14 cellular contexts compared by ENCODE assay signal in genomic region chr13:44068169-44068568, GRCh38.
DNase-seq lines count a peak whose midpoint lies in the region; ATAC-seq and TF ChIP-seq lines count a peak whose summit lies in the region.
"Had no signal": no experiment of that assay in that cellular context is flagged by ENCODE, and none has a peak within 500 bp of the region (broad histone marks: within the 10 kb centered on the region; RNA-seq: fewer than 3 reads in every experiment).

No MANE protein-coding gene starts in this region.

- WGBS in SK-N-SH (ENCODE audit: low lambda C conversion rate), result 65% methylated on average over 3 of the region's 3 CpGs
- 80% methylated on average over 3 of the region's 3 CpGs for WGBS in right lobe of liver (ENCODE audit: insufficient coverage, low coverage, low lambda C conversion rate, missing lambda C conversion rate)

- POLR2A ChIA-PET in SK-N-SH (lab: Yijun Ruan, JAX), result no interaction called here

- H3K27me3 Mint-ChIP-seq in activated T-helper 2 cell treated with anti-CD3 and anti-CD28 coated beads, Interferon-gamma antibody, Interleukin-2, Interleukin-4, amounts not matched to agents 10 μg/mL and 5 μg/mL and 100 μg/mL, durations not matched to agents 14 hours and 24 hours and 36 hours (ENCODE audit: low read depth), result peaks cover 2% of the 10 kb centered on the region

- DNase-seq in EH (ENCODE audit: low read depth) (peak; percentile 73), SK-N-SH (no peak), fibroblast of peridontal ligament (ENCODE audit: extremely low read depth) (peak; percentile 33), pulmonary artery endothelial cell (ENCODE audit: low read depth, low spot score) (peak; percentile 27), right lobe of liver (no peak), hippocampal formation (lab: John Stamatoyannopoulos, UW) (no peak)
- no peak for DNase-seq in activated T-helper 2 cell treated with anti-CD3 and anti-CD28 coated beads, Interferon-gamma antibody, Interleukin-2, Interleukin-4, amounts not matched to agents 10 μg/mL and 5 μg/mL and 100 μg/mL, durations not matched to agents 14 hours and 24 hours and 36 hours (ENCODE audit: low spot score)
- DNase-seq: activated CD8-positive, alpha-beta memory T cell treated with anti-CD3 and anti-CD28 coated beads, Interleukin-2, amount 50 U/mL, for 48 hours; activated naive CD8-positive, alpha-beta T cell treated with anti-CD3 and anti-CD28 coated beads for 36 hours; nucleus accumbens had no signal

- TF ChIP-seq POLR2A in right lobe of liver (IDR thresholded peaks at IDR 0.05), result no peak

- H3K27me3 ChIP-seq in SK-N-SH (ENCODE audit: insufficient read depth) (no peaks in the 10 kb centered on the region), right lobe of liver (no peaks in the 10 kb centered on the region)

- H3K9me3 Mint-ChIP-seq in activated T-helper 2 cell treated with anti-CD3 and anti-CD28 coated beads, Interferon-gamma antibody, Interleukin-2, Interleukin-4, amounts not matched to agents 10 μg/mL and 5 μg/mL and 100 μg/mL, durations not matched to agents 14 hours and 24 hours and 36 hours, result peaks cover 6% of the 10 kb centered on the region

- intact Hi-C loops in activated T-helper 2 cell treated with anti-CD3 and anti-CD28 coated beads, Interferon-gamma antibody, Interleukin-2, Interleukin-4, amounts not matched to agents 10 μg/mL and 5 μg/mL and 100 μg/mL, durations not matched to agents 14 hours and 24 hours and 36 hours (cut with micrococcal nuclease), result no loop called here
- intact Hi-C loops in right lobe of liver (cut with DNase I), result no loop called here

- no peaks in the 10 kb centered on the region for H3K9me2 ChIP-seq in SK-N-SH

- H3K9ac ChIP-seq in SK-N-SH, result peak overlapping the region; percentile 56; the same call in 1 of the 2 replicates

- H2AFZ ChIP-seq in SK-N-SH (ENCODE audit: low read depth), result peak overlapping the region; percentile 50; the same call in 1 of the 2 replicates

- H3K9me3 ChIP-seq in SK-N-SH (peaks cover 14% of the 10 kb centered on the region), right lobe of liver (no peaks in the 10 kb centered on the region)

- ATAC-seq in GM19324 (IDR thresholded peaks at IDR 0.05; ENCODE audit: low FRiP score, unreplicated experiment), result no peak
- no peak for ATAC-seq in right lobe of liver
- ATAC-seq: activated CD4-positive, CD25-positive, alpha-beta regulatory T cell treated with anti-CD3 and anti-CD28 coated beads, Interleukin-2, amount 50 U/mL, for 24 hours; esophagus mucosa had no signal

- no peak for TF ChIP-seq EP300 in SK-N-SH (IDR thresholded peaks at IDR 0.05; ENCODE audit: borderline replicate concordance in 1 of 2, low read depth in 1 of 2, low read length in 1 of 2)

- peaks cover 0 to 5% of the 10 kb centered on the region in 2 experiments for H3K4me1 ChIP-seq in SK-N-SH (ENCODE audit: control insufficient read depth in 1 of 2, insufficient read depth in 2 of 2, low read depth in 1 of 2, low read length in 1 of 2)
- H3K4me1 ChIP-seq in right lobe of liver, result no peaks in the 10 kb centered on the region

- H3K4me1 Mint-ChIP-seq in activated T-helper 2 cell treated with anti-CD3 and anti-CD28 coated beads, Interferon-gamma antibody, Interleukin-2, Interleukin-4, amounts not matched to agents 10 μg/mL and 5 μg/mL and 100 μg/mL, durations not matched to agents 14 hours and 24 hours and 36 hours (ENCODE audit: low read depth), result no peaks in the 10 kb centered on the region
- H3K4me1 Mint-ChIP-seq: activated naive CD8-positive, alpha-beta T cell treated with anti-CD3 and anti-CD28 coated beads for 36 hours had no signal

- TF ChIP-seq CTCF in SK-N-SH (IDR thresholded peaks at IDR 0.05), result no peak; the same call in 1 of the 2 replicates
- no peak for TF ChIP-seq CTCF in right lobe of liver (IDR thresholded peaks at IDR 0.05)

- no peaks in the 10 kb centered on the region for H3K36me3 Mint-ChIP-seq in activated T-helper 2 cell treated with anti-CD3 and anti-CD28 coated beads, Interferon-gamma antibody, Interleukin-2, Interleukin-4, amounts not matched to agents 10 μg/mL and 5 μg/mL and 100 μg/mL, durations not matched to agents 14 hours and 24 hours and 36 hours (ENCODE audit: low read depth)
- H3K36me3 Mint-ChIP-seq: IgD-negative memory B cell had no signal

- H3K27ac ChIP-seq in SK-N-SH (ENCODE audit: low read depth in 2 of 2, low read length in 1 of 2), result peak overlapping the region in 1 of 2 experiments; percentile 87; a peak in 3 of 4 replicates
- no peak overlapping the region for H3K27ac ChIP-seq in right lobe of liver

- H3K36me3 ChIP-seq in SK-N-SH (replicated peaks in 1 of 2; ENCODE audit: control insufficient read depth in 1 of 2, insufficient read depth in 2 of 2, low read length in 1 of 2) (no peaks in the 10 kb centered on the region), right lobe of liver (no peaks in the 10 kb centered on the region)

- H3K4me3 ChIP-seq in SK-N-SH (ENCODE audit: low read depth in 2 of 2, low read length in 1 of 2) (no peak overlapping the region), right lobe of liver (no peak overlapping the region)

- CTCF ChIA-PET in SK-N-SH (lab: Yijun Ruan, JAX), result interaction anchor here (0.8 kb wide), 1 partner anchor 402 kb away, joined by 3 read pairs; no protein-coding TSS in a partner anchor

- H4K20me1 ChIP-seq in SK-N-SH (ENCODE audit: insufficient read depth), result no peaks in the 10 kb centered on the region

- no peak overlapping the region for H3K27ac Mint-ChIP-seq in activated T-helper 2 cell treated with anti-CD3 and anti-CD28 coated beads, Interferon-gamma antibody, Interleukin-2, Interleukin-4, amounts not matched to agents 10 μg/mL and 5 μg/mL and 100 μg/mL, durations not matched to agents 14 hours and 24 hours and 36 hours
- H3K27ac Mint-ChIP-seq: activated naive CD8-positive, alpha-beta T cell treated with anti-CD3 and anti-CD28 coated beads for 36 hours; IgD-negative memory B cell had no signal

- peak overlapping the region; percentile 21; the same call in 1 of the 2 replicates for H3K4me2 ChIP-seq in SK-N-SH

- no peak overlapping the region for H3K4me3 Mint-ChIP-seq in activated T-helper 2 cell treated with anti-CD3 and anti-CD28 coated beads, Interferon-gamma antibody, Interleukin-2, Interleukin-4, amounts not matched to agents 10 μg/mL and 5 μg/mL and 100 μg/mL, durations not matched to agents 14 hours and 24 hours and 36 hours (ENCODE audit: low read depth)
- H3K4me3 Mint-ChIP-seq: activated naive CD8-positive, alpha-beta T cell treated with anti-CD3 and anti-CD28 coated beads for 36 hours; IgD-negative memory B cell had no signal

- no peak for TF ChIP-seq RAD21 in SK-N-SH (IDR thresholded peaks at IDR 0.05; ENCODE audit: low read length)

- no peaks in the 10 kb centered on the region for H3F3A ChIP-seq in SK-N-SH (replicated peaks; ENCODE audit: insufficient read depth)

- no peaks in the 10 kb centered on the region for H3K79me2 ChIP-seq in SK-N-SH (ENCODE audit: insufficient read depth)

TF ChIP-seq in SK-N-SH, 30 proteins besides CTCF, POLR2A, EP300 and RAD21:
- no peak for TF ChIP-seq GABPA (IDR thresholded peaks at IDR 0.05; ENCODE audit: low read depth)
- TF ChIP-seq RCOR1 (IDR thresholded peaks at IDR 0.05; ENCODE audit: low read length), result no peak
- TF ChIP-seq REST (IDR thresholded peaks at IDR 0.05; ENCODE audit: low read depth, low read length), result no peak

Comparison
In these comparisons a context has a peak if more than half of its experiments do, and no peak if none do; other contexts are left out.
1. DNase-seq: peak in EH (single experiment), fibroblast of peridontal ligament (single experiment) and pulmonary artery endothelial cell (single experiment); none in SK-N-SH (single experiment), activated T-helper 2 cell treated with anti-CD3 and anti-CD28 coated beads, Interferon-gamma antibody, Interleukin-2, Interleukin-4, amounts not matched to agents 10 μg/mL and 5 μg/mL and 100 μg/mL, durations not matched to agents 14 hours and 24 hours and 36 hours (single experiment), right lobe of liver (0 of 3) and hippocampal formation (0 of 2).